ENCODE assay signal across 13 cellular contexts in genomic region chr6:43005844-43006243, GRCh38. TPM values are rescaled to one million over a fixed set of nuclear protein-coding genes. Genes with fewer than 3 reads are reported as not detected.
A peak's percentile ranks its signal among the peaks of the same experiment; 100 is the strongest.
DNase-seq lines count a peak whose midpoint lies in the region; ATAC-seq and TF ChIP-seq lines count a peak whose summit lies in the region.
"Had no signal": no experiment of that assay in that cellular context is flagged by ENCODE, and none has a peak within 500 bp of the region (broad histone marks: within the 10 kb centered on the region; RNA-seq: fewer than 3 reads in every experiment).

No MANE protein-coding gene starts in this region.

- no peak overlapping the region for H3K4me3 ChIP-seq in CD4-positive, CD25-positive, alpha-beta regulatory T cell (ENCODE audit: low read depth, low read length)
- H3K4me3 ChIP-seq: A549, GM23248 had no signal

- peak overlapping the region in 1 of 4 donors; percentile 56 for H3K4me3 Mint-ChIP-seq in CD4-positive, CD25-positive, alpha-beta regulatory T cell
- H3K4me3 Mint-ChIP-seq in Calu3 (ENCODE audit: low read depth, unreplicated experiment) = no peak overlapping the region
- no peak overlapping the region for H3K4me3 Mint-ChIP-seq in T-helper 17 cell
- H3K4me3 Mint-ChIP-seq in glutamatergic neuron (ENCODE audit: unreplicated experiment) = no peak overlapping the region
- H3K4me3 Mint-ChIP-seq: CD8-positive, alpha-beta T cell had no signal

- peaks cover 0 to 1% (median 0%) of the 10 kb centered on the region in 7 donors for H3K9me3 Mint-ChIP-seq in CD4-positive, CD25-positive, alpha-beta regulatory T cell
- H3K9me3 Mint-ChIP-seq in Calu3 (ENCODE audit: low read depth, unreplicated experiment) (no peaks in the 10 kb centered on the region), glutamatergic neuron (ENCODE audit: unreplicated experiment) (no peaks in the 10 kb centered on the region)
- H3K9me3 Mint-ChIP-seq: CD8-positive, alpha-beta T cell had no signal

- no peaks in the 10 kb centered on the region for H3K27me3 Mint-ChIP-seq in CD4-positive, CD25-positive, alpha-beta regulatory T cell
- H3K27me3 Mint-ChIP-seq in Calu3 (ENCODE audit: unreplicated experiment) (no peaks in the 10 kb centered on the region), T-helper 17 cell (no peaks in the 10 kb centered on the region), glutamatergic neuron (ENCODE audit: unreplicated experiment) (peaks cover 2% of the 10 kb centered on the region)

- intact Hi-C loops in Calu3 (cut with micrococcal nuclease; ENCODE audit: unreplicated experiment) = no loop called here

- no TSS peak for BruUV-seq in Calu3 (replicated peaks; lab: Mats Ljungman, UMichigan)

- no peak for DNase-seq in CD4-positive, CD25-positive, alpha-beta regulatory T cell
- no peak for DNase-seq in Calu3
- no peak for DNase-seq in T-helper 17 cell
- DNase-seq in glutamatergic neuron = no peak
- DNase-seq: BE2C; CD8-positive, alpha-beta T cell; COR-L47; GM23248 had no signal

- no peaks in the 10 kb centered on the region for H3K27me3 ChIP-seq in CD4-positive, CD25-positive, alpha-beta regulatory T cell (ENCODE audit: control insufficient read depth, insufficient read depth, low read length)
- H3K27me3 ChIP-seq: BE2C had no signal

- TF ChIP-seq CTCF in Calu3 (IDR thresholded peaks at IDR 0.05; ENCODE audit: unreplicated experiment) = no peak
- TF ChIP-seq CTCF in glutamatergic neuron (IDR thresholded peaks at IDR 0.05; ENCODE audit: partially characterized antibody, unreplicated experiment) = no peak

- ATAC-seq in CD4-positive, CD25-positive, alpha-beta regulatory T cell (ENCODE audit: low read depth in 2 of 2) = no peak
- no peak for ATAC-seq in T-helper 17 cell
- ATAC-seq in HG03460 (IDR thresholded peaks at IDR 0.05; ENCODE audit: unreplicated experiment) = no peak
- ATAC-seq in GM19463 (IDR thresholded peaks at IDR 0.05; ENCODE audit: unreplicated experiment) = no peak
- ATAC-seq: A549; CD8-positive, alpha-beta T cell; HCT116 had no signal

- peaks cover 47% of the 10 kb centered on the region for H3K36me3 ChIP-seq in CD4-positive, CD25-positive, alpha-beta regulatory T cell (ENCODE audit: control insufficient read depth, insufficient read depth, low read length)

- CTCF ChIA-PET in Calu3 (lab: Charles Lee) = interaction anchor here (0.7 to 1.3 kb wide), 3 partner anchors 15 to 77 kb away, joined by 3 to 4 read pairs (median 4); partner anchors contain the start of genes CNPY3 and RRP36

- H3K27ac Mint-ChIP-seq in CD4-positive, CD25-positive, alpha-beta regulatory T cell = peak overlapping the region in 2 of 3 donors; percentile 41 to 50
- H3K27ac Mint-ChIP-seq in Calu3 (ENCODE audit: unreplicated experiment) = peak overlapping the region; percentile 12
- peak overlapping the region; percentile 75 for H3K27ac Mint-ChIP-seq in T-helper 17 cell
- H3K27ac Mint-ChIP-seq in glutamatergic neuron (ENCODE audit: unreplicated experiment) = peak overlapping the region; percentile 6
- H3K27ac Mint-ChIP-seq: CD8-positive, alpha-beta T cell had no signal

- H3K27ac ChIP-seq in CD4-positive, CD25-positive, alpha-beta regulatory T cell (ENCODE audit: insufficient read depth, low read length, poor library complexity, severe bottlenecking) = no peak overlapping the region
- H3K27ac ChIP-seq: A549, C4-2B, GM23248 had no signal

- peaks cover 0 to 16% (median 6%) of the 10 kb centered on the region in 4 donors for H3K4me1 Mint-ChIP-seq in CD4-positive, CD25-positive, alpha-beta regulatory T cell
- no peaks in the 10 kb centered on the region for H3K4me1 Mint-ChIP-seq in Calu3 (ENCODE audit: low read depth, unreplicated experiment)
- H3K4me1 Mint-ChIP-seq in T-helper 17 cell = peaks cover 5% of the 10 kb centered on the region
- no peaks in the 10 kb centered on the region for H3K4me1 Mint-ChIP-seq in glutamatergic neuron (ENCODE audit: low read depth, unreplicated experiment)

- no peaks in the 10 kb centered on the region for H3K9me3 ChIP-seq in CD4-positive, CD25-positive, alpha-beta regulatory T cell (ENCODE audit: control insufficient read depth in 2 of 2, low read length in 2 of 2)
- H3K9me3 ChIP-seq in T-helper 17 cell (ENCODE audit: control insufficient read depth, low read length, poor library complexity, severe bottlenecking) = no peaks in the 10 kb centered on the region
- H3K9me3 ChIP-seq: A549, BE2C had no signal

- H3K36me3 Mint-ChIP-seq in CD4-positive, CD25-positive, alpha-beta regulatory T cell = peaks cover 23% of the 10 kb centered on the region
- H3K36me3 Mint-ChIP-seq in Calu3 (ENCODE audit: insufficient read depth, unreplicated experiment) (peaks cover 16% of the 10 kb centered on the region), T-helper 17 cell (ENCODE audit: low read depth) (peaks cover 4% of the 10 kb centered on the region), glutamatergic neuron (ENCODE audit: unreplicated experiment) (no peaks in the 10 kb centered on the region)

- no peaks in the 10 kb centered on the region for H3K4me1 ChIP-seq in CD4-positive, CD25-positive, alpha-beta regulatory T cell (ENCODE audit: control insufficient read depth, insufficient read depth, low read length, poor library complexity, severe bottlenecking)
- H3K4me1 ChIP-seq: A549, BE2C had no signal

RNA-seq across cellular contexts. Expression of gene MEA1, which starts 7.9 kb away (rescaled TPM):
- total RNA-seq in CD4-positive, CD25-positive, alpha-beta regulatory T cell = 27.6 TPM
- 100 to 1,000 TPM in 1 of 4 donors, 10 to 100 TPM in 3; 71.5 to 121 (median 79.3) TPM for polyA plus RNA-seq in CD4-positive, CD25-positive, alpha-beta regulatory T cell
- total RNA-seq in Calu3 (2022) (110 and 115 TPM in 2 replicates), T-helper 17 cell (10 to 100 TPM; 23.7 to 26.3 TPM), glutamatergic neuron (ENCODE audit: unreplicated experiment) (42.7 TPM)

RNA-seq across cellular contexts. Expression of gene KLHDC3, which starts 8.2 kb away (rescaled TPM):
- total RNA-seq in CD4-positive, CD25-positive, alpha-beta regulatory T cell = 38.6 TPM
- 100 to 1,000 TPM; 119 to 130 (median 126) TPM for polyA plus RNA-seq in CD4-positive, CD25-positive, alpha-beta regulatory T cell
- total RNA-seq in Calu3 (2022) (85.9 and 95.7 TPM in 2 replicates), T-helper 17 cell (10 to 100 TPM; 31.1 TPM), glutamatergic neuron (ENCODE audit: unreplicated experiment) (119 TPM)

RNA-seq across cellular contexts. Expression of gene RRP36, which starts 15.6 kb away (rescaled TPM):
- 33.3 TPM for total RNA-seq in CD4-positive, CD25-positive, alpha-beta regulatory T cell
- polyA plus RNA-seq in CD4-positive, CD25-positive, alpha-beta regulatory T cell = 10 to 100 TPM; 61.9 to 82.2 (median 71.6) TPM
- total RNA-seq in Calu3 (2022) = 94.9 and 101 TPM in 2 replicates
- 10 to 100 TPM; 25.2 to 29.0 TPM for total RNA-seq in T-helper 17 cell
- 109 TPM for total RNA-seq in glutamatergic neuron (ENCODE audit: unreplicated experiment)

RNA-seq across cellular contexts. Expression of gene PPP2R5D, which starts 21.5 kb away (rescaled TPM):
- 35.4 TPM for total RNA-seq in CD4-positive, CD25-positive, alpha-beta regulatory T cell
- 10 to 100 TPM; 23.0 to 27.3 (median 25.4) TPM for polyA plus RNA-seq in CD4-positive, CD25-positive, alpha-beta regulatory T cell
- total RNA-seq in Calu3 (2022) (49.4 and 55.8 TPM in 2 replicates), T-helper 17 cell (10 to 100 TPM; 27.5 to 28.4 TPM), glutamatergic neuron (ENCODE audit: unreplicated experiment) (59.1 TPM)

RNA-seq across cellular contexts. Expression of gene PEX6, which starts 26.9 kb away (rescaled TPM):
- 20.6 TPM for total RNA-seq in CD4-positive, CD25-positive, alpha-beta regulatory T cell
- polyA plus RNA-seq in CD4-positive, CD25-positive, alpha-beta regulatory T cell = 10 to 100 TPM; 10.9 to 20.7 (median 15.2) TPM
- total RNA-seq in Calu3 (2022) (27.8 and 28.4 TPM in 2 replicates), T-helper 17 cell (10 to 100 TPM; 10.2 to 15.5 TPM), glutamatergic neuron (ENCODE audit: unreplicated experiment) (13.8 TPM)

Comparison
In these comparisons a context has a peak if more than half of its experiments do, and no peak if none do; other contexts are left out.
1. H3K27ac Mint-ChIP-seq: peak in every context shown above with its lines; median percentile 75 in T-helper 17 cell; 46 in CD4-positive, CD25-positive, alpha-beta regulatory T cell; 12 in Calu3; 6 in glutamatergic neuron.